Comparison of ENCODE assay signal across 15 cellular contexts in genomic region chr1:181675091-181675490, GRCh38.
DNase-seq lines count a peak whose midpoint lies in the region; ATAC-seq and TF ChIP-seq lines count a peak whose summit lies in the region.
"Had no signal": no experiment of that assay in that cellular context is flagged by ENCODE, and none has a peak within 500 bp of the region (broad histone marks: within the 10 kb centered on the region; RNA-seq: fewer than 3 reads in every experiment).

No MANE protein-coding gene starts in this region.

- H3K27me3 Mint-ChIP-seq in endothelial cell (ENCODE audit: unreplicated experiment): peaks cover 5% of the 10 kb centered on the region
- peaks cover 17 to 48% (median 42%) of the 10 kb centered on the region in 5 donors for H3K27me3 Mint-ChIP-seq in naive thymus-derived CD4-positive, alpha-beta T cell

- H3K9me3 ChIP-seq in naive thymus-derived CD4-positive, alpha-beta T cell (ENCODE audit: control insufficient read depth in 2 of 3, low read length in 3 of 3): no peaks in the 10 kb centered on the region
- H3K9me3 ChIP-seq: BLaER1 treated with 17β-estradiol and CSF1 and Interleukin-3, amounts not matched to agents 10 nM and 100 nM had no signal

- H3K4me3 ChIP-seq in naive thymus-derived CD4-positive, alpha-beta T cell (ENCODE audit: low read length): no peak overlapping the region
- H3K4me3 ChIP-seq: BLaER1 treated with 17β-estradiol and CSF1 and Interleukin-3, amounts not matched to agents 10 nM and 100 nM had no signal

- no peaks in the 10 kb centered on the region for H3K36me3 ChIP-seq in naive thymus-derived CD4-positive, alpha-beta T cell (ENCODE audit: control insufficient read depth in 2 of 3, insufficient read depth in 3 of 3, low read length in 3 of 3)
- H3K36me3 ChIP-seq: BLaER1 treated with 17β-estradiol and CSF1 and Interleukin-3, amounts not matched to agents 10 nM and 100 nM had no signal

- in situ Hi-C loops in G401 (cut with HindIII; ENCODE audit: low sequenced_read_pairs): no loop called here

- DNase-seq in G401 (ENCODE audit: low spot score): peak; percentile 10
- DNase-seq in cerebellar cortex (ENCODE audit: low spot score): peak; percentile 6
- no peak for DNase-seq in endothelial cell (ENCODE audit: low spot score)
- peak; percentile 18 for DNase-seq in retina
- no peak for DNase-seq in Right ventricle myocardium superior
- no peak for DNase-seq in naive thymus-derived CD4-positive, alpha-beta T cell
- DNase-seq in NCI-H2081 treated with DMSO at 0.1 percent for 48 hours (lab: John Stamatoyannopoulos, UW): no peak
- DNase-seq in NCI-H1436 (lab: John Stamatoyannopoulos, UW): no peak
- DNase-seq: 8988T; AML-193; CD4-positive, alpha-beta T cell; DMS 273 treated with DMSO at 0.1 percent for 48 hours; GOT3; H9 had no signal

- peak overlapping the region; percentile 9 for H3K27ac Mint-ChIP-seq in endothelial cell (ENCODE audit: unreplicated experiment)
- no peak overlapping the region for H3K27ac Mint-ChIP-seq in naive thymus-derived CD4-positive, alpha-beta T cell
- H3K27ac Mint-ChIP-seq: CD4-positive, alpha-beta T cell; H9 had no signal

- H3K27me3 ChIP-seq in naive thymus-derived CD4-positive, alpha-beta T cell (ENCODE audit: control insufficient read depth in 2 of 2, insufficient read depth in 2 of 2, low read length in 2 of 2): no peaks in the 10 kb centered on the region
- H3K27me3 ChIP-seq: BLaER1 treated with 17β-estradiol and CSF1 and Interleukin-3, amounts not matched to agents 10 nM and 100 nM had no signal

- intact Hi-C loops in Right ventricle myocardium superior (cut with DNase I): no loop called here
- intact Hi-C loops in naive thymus-derived CD4-positive, alpha-beta T cell (cut with micrococcal nuclease): no loop called here

- peaks cover 9% of the 10 kb centered on the region for H3K4me1 Mint-ChIP-seq in endothelial cell (ENCODE audit: unreplicated experiment)
- H3K4me1 Mint-ChIP-seq in naive thymus-derived CD4-positive, alpha-beta T cell: no peaks in the 10 kb centered on the region

- POLR2A ChIA-PET in naive thymus-derived CD4-positive, alpha-beta T cell (lab: Charles Lee): no interaction called here

- H3K36me3 Mint-ChIP-seq in endothelial cell (ENCODE audit: low read depth, unreplicated experiment): no peaks in the 10 kb centered on the region
- H3K36me3 Mint-ChIP-seq in naive thymus-derived CD4-positive, alpha-beta T cell: peaks cover 0 to 4% (median 0%) of the 10 kb centered on the region in 5 donors

- H3K4me3 Mint-ChIP-seq in endothelial cell (ENCODE audit: unreplicated experiment): no peak overlapping the region
- H3K4me3 Mint-ChIP-seq in naive thymus-derived CD4-positive, alpha-beta T cell: no peak overlapping the region
- H3K4me3 Mint-ChIP-seq: CD4-positive, alpha-beta T cell; H9 had no signal

- TF ChIP-seq CTCF in endothelial cell (IDR thresholded peaks at IDR 0.05; ENCODE audit: unreplicated experiment): no peak

- no peak for ATAC-seq in Right ventricle myocardium superior (ENCODE audit: poor library complexity)
- ATAC-seq in naive thymus-derived CD4-positive, alpha-beta T cell: no peak

- H3K9me3 Mint-ChIP-seq in endothelial cell (ENCODE audit: unreplicated experiment): no peaks in the 10 kb centered on the region
- peaks cover 0 to 10% (median 4%) of the 10 kb centered on the region in 11 donors for H3K9me3 Mint-ChIP-seq in naive thymus-derived CD4-positive, alpha-beta T cell
- H3K9me3 Mint-ChIP-seq: CD4-positive, alpha-beta T cell had no signal

- CTCF ChIA-PET in naive thymus-derived CD4-positive, alpha-beta T cell (lab: Charles Lee): no interaction called here

- no peak overlapping the region for H3K27ac ChIP-seq in naive thymus-derived CD4-positive, alpha-beta T cell (ENCODE audit: low read depth, low read length)
- H3K27ac ChIP-seq: BLaER1 treated with 17β-estradiol and CSF1 and Interleukin-3, amounts not matched to agents 10 nM and 100 nM had no signal

- no peaks in the 10 kb centered on the region for H3K4me1 ChIP-seq in naive thymus-derived CD4-positive, alpha-beta T cell (ENCODE audit: control insufficient read depth in 2 of 2, insufficient read depth in 2 of 2, low read length in 2 of 2)
- H3K4me1 ChIP-seq: BLaER1 treated with 17β-estradiol and CSF1 and Interleukin-3, amounts not matched to agents 10 nM and 100 nM had no signal

Comparison
In these comparisons a context has a peak if more than half of its experiments do, and no peak if none do; other contexts are left out.
1. DNase-seq: peak in G401 (single experiment), cerebellar cortex (single experiment) and retina (single experiment); none in endothelial cell (single experiment), Right ventricle myocardium superior (single experiment), naive thymus-derived CD4-positive, alpha-beta T cell (0 of 9), NCI-H2081 treated with DMSO at 0.1 percent for 48 hours (single experiment) and NCI-H1436 (single experiment).